10 cellular contexts compared by ENCODE assay signal in genomic region chr4:2194556-2194955, GRCh38.
"Had no signal": no experiment of that assay in that cellular context is flagged by ENCODE, and none has a peak within 500 bp of the region (broad histone marks: within the 10 kb centered on the region; RNA-seq: fewer than 3 reads in every experiment).

No MANE protein-coding gene starts in this region.

- DNase-seq: dorsolateral prefrontal cortex; effector CD8-positive, alpha-beta T cell; glutamatergic neuron; immature natural killer cell; naive thymus-derived CD8-positive, alpha-beta T cell; psoas muscle; sigmoid colon; stimulated activated CD4-positive, alpha-beta T cell treated with anti-CD3 and anti-CD28 coated beads, Interleukin-12 subunit alpha, Interleukin-12 subunit beta, amount 100 ng/mL, for 4 hours; stimulated activated naive CD4-positive, alpha-beta T cell; trophoblast cell had no signal
